15 cellular contexts compared by ENCODE assay signal in genomic region chr1:16392740-16393139, GRCh38. TPM values are rescaled to one million over a fixed set of nuclear protein-coding genes. Genes with fewer than 3 reads are reported as not detected.
DNase-seq lines count a peak whose midpoint lies in the region; ATAC-seq, FAIRE-seq and TF ChIP-seq lines count a peak whose summit lies in the region.
"Had no signal": no experiment of that assay in that cellular context is flagged by ENCODE, and none has a peak within 500 bp of the region (broad histone marks: within the 10 kb centered on the region; RNA-seq: fewer than 3 reads in every experiment).

No MANE protein-coding gene starts in this region.

- H3K4me2 ChIP-seq in mesenchymal stem cell (ENCODE audit: low read length, poor library complexity, severe bottlenecking) = no peak overlapping the region

- no peaks in the 10 kb centered on the region for H3K9me3 Mint-ChIP-seq in activated naive CD8-positive, alpha-beta T cell treated with anti-CD3 and anti-CD28 coated beads, Interleukin-2, amount 50 U/mL, for 24 hours
- H3K9me3 Mint-ChIP-seq: activated B cell treated with CpG ODN at 0.5 μM for 24 hours had no signal

- no peak overlapping the region for H3K18ac ChIP-seq in mesenchymal stem cell (ENCODE audit: low read depth in 1 of 2, low read length in 2 of 2)

- H4K91ac ChIP-seq in mesenchymal stem cell (ENCODE audit: low read length) = no peak overlapping the region

- peak overlapping the region; percentile 33 for H3K9ac ChIP-seq in mesenchymal stem cell (ENCODE audit: low read length)

- no peak overlapping the region for H2BK120ac ChIP-seq in mesenchymal stem cell (ENCODE audit: low read depth, low read length)

- intact Hi-C loops in right cardiac atrium (cut with DNase I) (no loop called here), cardiac septum (cut with DNase I) (no loop called here)

- no peak for DNase-seq in right cardiac atrium
- DNase-seq in cardiac septum (ENCODE audit: low spot score) = no peak
- DNase-seq in activated naive CD8-positive, alpha-beta T cell treated with anti-CD3 and anti-CD28 coated beads, Interleukin-2, amount 50 U/mL, for 24 hours = no peak
- DNase-seq in mesenchymal stem cell = no peak
- no peak for DNase-seq in thoracic aorta (ENCODE audit: low spot score)
- DNase-seq in ACHN = no peak
- DNase-seq in D721Med (ENCODE audit: insufficient read length, low spot score) = no peak
- DNase-seq: activated B cell treated with CpG ODN at 0.5 μM for 24 hours; mucosa of descending colon; NCI-H2171 treated with DMSO at 0.1 percent for 48 hours; stimulated activated CD4-positive, alpha-beta T cell treated with anti-CD3 and anti-CD28 coated beads, Interleukin-4, amount 100 ng/mL, for 4 hours; stomach had no signal

- H3K4me1 ChIP-seq in right cardiac atrium (ENCODE audit: control insufficient read depth, insufficient read depth, low read length) (peaks cover 32% of the 10 kb centered on the region), mesenchymal stem cell (ENCODE audit: control insufficient read depth, insufficient read depth, low read depth, low read length) (peaks cover 35% of the 10 kb centered on the region), thoracic aorta (ENCODE audit: control insufficient read depth in 1 of 2, low read depth in 2 of 2) (peaks cover 36 to 74% of the 10 kb centered on the region in 2 donors)

- no peaks in the 10 kb centered on the region for H3K27me3 Mint-ChIP-seq in activated naive CD8-positive, alpha-beta T cell treated with anti-CD3 and anti-CD28 coated beads, Interleukin-2, amount 50 U/mL, for 24 hours
- H3K27me3 Mint-ChIP-seq: activated B cell treated with CpG ODN at 0.5 μM for 24 hours had no signal

- H3K14ac ChIP-seq in mesenchymal stem cell (ENCODE audit: low read length in 2 of 2) = no peak overlapping the region

- no peak overlapping the region for H2BK12ac ChIP-seq in mesenchymal stem cell (ENCODE audit: low read length in 2 of 2)

- no peak overlapping the region for H3K4ac ChIP-seq in mesenchymal stem cell (ENCODE audit: low read depth in 1 of 2, low read length in 2 of 2)

- H3K36me3 Mint-ChIP-seq in activated naive CD8-positive, alpha-beta T cell treated with anti-CD3 and anti-CD28 coated beads, Interleukin-2, amount 50 U/mL, for 24 hours (ENCODE audit: low read depth) = peaks cover 20% of the 10 kb centered on the region

- H3K27ac ChIP-seq in right cardiac atrium (ENCODE audit: low read length) (no peak overlapping the region), mesenchymal stem cell (ENCODE audit: low read length, poor library complexity, severe bottlenecking) (no peak overlapping the region), thoracic aorta (peak overlapping the region; percentile 48 to 60)

- H2BK15ac ChIP-seq in mesenchymal stem cell (ENCODE audit: low read depth, poor library complexity, severe bottlenecking) = no peak overlapping the region

- peaks cover 20% of the 10 kb centered on the region for H3K79me1 ChIP-seq in mesenchymal stem cell (replicated peaks; ENCODE audit: low read length, poor library complexity, severe bottlenecking)

- no peak for TF ChIP-seq CTCF in thoracic aorta (IDR thresholded peaks at IDR 0.05)
- no peak for TF ChIP-seq CTCF in D721Med (IDR thresholded peaks at IDR 0.05; ENCODE audit: insufficient read depth, missing control alignments)

- peaks cover 72% of the 10 kb centered on the region for H3K4me1 Mint-ChIP-seq in activated naive CD8-positive, alpha-beta T cell treated with anti-CD3 and anti-CD28 coated beads, Interleukin-2, amount 50 U/mL, for 24 hours

- H2AFZ ChIP-seq in mesenchymal stem cell (ENCODE audit: low read depth, low read length) = no peak overlapping the region

- H3K4me3 Mint-ChIP-seq in activated naive CD8-positive, alpha-beta T cell treated with anti-CD3 and anti-CD28 coated beads, Interleukin-2, amount 50 U/mL, for 24 hours = no peak overlapping the region
- H3K4me3 Mint-ChIP-seq: activated B cell treated with CpG ODN at 0.5 μM for 24 hours had no signal

- H4K8ac ChIP-seq in mesenchymal stem cell (ENCODE audit: low read length) = no peak overlapping the region

- H3K4me3 ChIP-seq in right cardiac atrium (ENCODE audit: low read length) (no peak overlapping the region), mesenchymal stem cell (ENCODE audit: insufficient read depth in 1 of 2, low read depth in 1 of 2, low read length in 2 of 2) (no peak overlapping the region), thoracic aorta (no peak overlapping the region)
- H3K4me3 ChIP-seq: BLaER1 treated with 17β-estradiol and CSF1 and Interleukin-3, amounts not matched to agents 10 nM and 100 nM; mucosa of descending colon; stomach had no signal

- no peaks in the 10 kb centered on the region for H3K9me3 ChIP-seq in right cardiac atrium (ENCODE audit: control insufficient read depth, low read length)
- no peaks in the 10 kb centered on the region for H3K9me3 ChIP-seq in mesenchymal stem cell (ENCODE audit: control insufficient read depth, low read length)
- H3K9me3 ChIP-seq in thoracic aorta = no peaks in the 10 kb centered on the region
- H3K9me3 ChIP-seq: mucosa of descending colon, stomach had no signal

- no peak overlapping the region for H3K23ac ChIP-seq in mesenchymal stem cell (ENCODE audit: low read length in 2 of 2)

- WGBS in right cardiac atrium = 60% methylated on average over 4 of the region's 4 CpGs
- WGBS in mesenchymal stem cell = 81% methylated on average over 4 of the region's 4 CpGs

- ATAC-seq in right cardiac atrium (peak; percentile 5 to 38), thoracic aorta (ENCODE audit: insufficient number of reproducible peaks, low FRiP score, low read depth) (peak; percentile 20), GM19455 (IDR thresholded peaks at IDR 0.05; ENCODE audit: unreplicated experiment) (no peak)
- no peak for ATAC-seq in activated naive CD8-positive, alpha-beta T cell treated with anti-CD3 and anti-CD28 coated beads, Interleukin-2, amount 50 U/mL, for 24 hours
- ATAC-seq: mucosa of descending colon had no signal

- in situ Hi-C loops in ACHN (cut with HindIII; ENCODE audit: low pct_ligation_motif_present, low pct_unique_long_range_greater_than_20kb, low sequenced_read_pairs) = no loop called here

- FAIRE-seq in D721Med (lab: Jason Lieb, UNC) = no peak

- no peaks in the 10 kb centered on the region for H3K27me3 ChIP-seq in right cardiac atrium (ENCODE audit: control insufficient read depth, insufficient read depth)
- no peaks in the 10 kb centered on the region for H3K27me3 ChIP-seq in mesenchymal stem cell (ENCODE audit: control insufficient read depth in 1 of 2, insufficient read depth in 1 of 2, low read length in 2 of 2)
- no peaks in the 10 kb centered on the region for H3K27me3 ChIP-seq in thoracic aorta (replicated peaks; ENCODE audit: insufficient read depth)
- H3K27me3 ChIP-seq: BLaER1 treated with 17β-estradiol and CSF1 and Interleukin-3, amounts not matched to agents 10 nM and 100 nM; stomach had no signal

- H3K27ac Mint-ChIP-seq in activated naive CD8-positive, alpha-beta T cell treated with anti-CD3 and anti-CD28 coated beads, Interleukin-2, amount 50 U/mL, for 24 hours = peak overlapping the region; percentile 87
- H3K27ac Mint-ChIP-seq: activated B cell treated with CpG ODN at 0.5 μM for 24 hours had no signal

- no peak overlapping the region for H2BK5ac ChIP-seq in mesenchymal stem cell (ENCODE audit: low read depth, low read length, poor library complexity, severe bottlenecking)

- peaks cover 34 to 48% of the 10 kb centered on the region in 2 experiments for H3K36me3 ChIP-seq in mesenchymal stem cell (ENCODE audit: control insufficient read depth in 1 of 2, insufficient read depth in 2 of 2, low read depth in 1 of 2, low read length in 2 of 2)
- H3K36me3 ChIP-seq in thoracic aorta = peaks cover 9% of the 10 kb centered on the region

- no peak overlapping the region for H2AK5ac ChIP-seq in mesenchymal stem cell (ENCODE audit: low read length, severe bottlenecking)

RNA-seq across cellular contexts. Expression of gene SZRD1, which starts 25.7 kb away (rescaled TPM):
- total RNA-seq in right cardiac atrium = 100 to 1,000 TPM; 106 to 132 (median 109) TPM
- 70.7 TPM for polyA plus RNA-seq in right cardiac atrium
- total RNA-seq in cardiac septum = 101 TPM
- polyA plus RNA-seq in mesenchymal stem cell (2013, experiment 1 of 2) = 134 TPM
- polyA plus RNA-seq in mesenchymal stem cell (2013, experiment 2 of 2) = 134 TPM
- total RNA-seq in thoracic aorta = 10 to 100 TPM; 79.4 to 85.4 TPM

RNA-seq across cellular contexts. Expression of gene FBXO42, which starts 40.5 kb away (rescaled TPM):
- total RNA-seq in right cardiac atrium (10 to 100 TPM; 15.7 to 18.1 (median 16.4) TPM), cardiac septum (14.1 TPM), thoracic aorta (10 to 100 TPM; 71.2 to 72.2 TPM)
- polyA plus RNA-seq in right cardiac atrium = 16.5 TPM
- polyA plus RNA-seq in mesenchymal stem cell (2013, experiment 1 of 2) = 9.7 TPM
- polyA plus RNA-seq in mesenchymal stem cell (2013, experiment 2 of 2) = 9.3 TPM

RNA-seq across cellular contexts. Expression of gene SPATA21, which starts 44.5 kb away (rescaled TPM):
- total RNA-seq in right cardiac atrium (not detected), cardiac septum (not detected), thoracic aorta (not detected)
- polyA plus RNA-seq in right cardiac atrium = 0.23 TPM
- polyA plus RNA-seq in mesenchymal stem cell (2013, experiment 1 of 2) = not detected
- 0.05 TPM for polyA plus RNA-seq in mesenchymal stem cell (2013, experiment 2 of 2)
- total RNA-seq: activated B cell treated with CpG ODN at 0.5 μM for 24 hours, cerebellum, stomach had no signal

RNA-seq across cellular contexts. Expression of gene NECAP2, which starts 47.8 kb away (rescaled TPM):
- total RNA-seq in right cardiac atrium (10 to 100 TPM; 14.1 to 19.0 (median 18.1) TPM), cardiac septum (14.5 TPM), thoracic aorta (10 to 100 TPM; 38.9 to 55.1 TPM)
- 14.6 TPM for polyA plus RNA-seq in right cardiac atrium
- 79.7 TPM for polyA plus RNA-seq in mesenchymal stem cell (2013, experiment 1 of 2)
- polyA plus RNA-seq in mesenchymal stem cell (2013, experiment 2 of 2) = 80.3 TPM

Comparison
In these comparisons a context has a peak if more than half of its experiments do, and no peak if none do; other contexts are left out.
1. ATAC-seq: peak in right cardiac atrium (2 of 2) and thoracic aorta (single experiment); none in activated naive CD8-positive, alpha-beta T cell treated with anti-CD3 and anti-CD28 coated beads, Interleukin-2, amount 50 U/mL, for 24 hours (single experiment) and GM19455 (single experiment).
2. H3K27ac ChIP-seq: peak in thoracic aorta (2 of 2); none in right cardiac atrium (single experiment) and mesenchymal stem cell (single experiment).